In the genomic region with DNA sequence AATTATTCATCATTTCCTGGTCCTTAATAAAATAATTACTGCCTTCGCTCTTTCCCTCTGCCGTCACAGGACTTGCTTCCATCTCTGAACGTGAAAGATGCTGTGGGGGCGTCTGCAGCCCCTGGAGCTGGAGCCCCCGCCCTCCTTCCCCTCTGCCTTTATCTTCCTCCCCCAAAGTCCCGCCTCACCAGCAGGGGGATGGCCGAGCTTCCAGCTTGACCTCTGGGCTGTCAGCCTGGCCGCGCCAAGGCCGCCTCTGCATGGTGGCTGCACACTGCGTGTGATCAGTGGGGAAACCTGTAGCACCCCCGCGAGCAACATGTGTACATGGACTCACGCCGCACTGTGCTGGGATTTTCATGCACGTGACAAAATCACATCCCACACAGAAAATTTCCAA, we compare ENCODE assay signal across 1 cellular context.
TF ChIP-seq lines count a peak whose summit lies in the region.

No MANE protein-coding gene starts in this region.

TF ChIP-seq in GM23338, 12 proteins besides CTCF, POLR2A, EP300 and RAD21 (continued from another document):
- TF ChIP-seq JUNB (IDR thresholded peaks at IDR 0.05; ENCODE audit: unreplicated experiment) (no peak), NANOG (IDR thresholded peaks at IDR 0.05; ENCODE audit: borderline replicate concordance) (no peak), STAT1 (IDR thresholded peaks at IDR 0.05; ENCODE audit: unreplicated experiment) (no peak), EZH2phosphoT487 (IDR thresholded peaks at IDR 0.05; ENCODE audit: unreplicated experiment) (no peak), EZH2 (IDR thresholded peaks at IDR 0.05; ENCODE audit: low read depth, unreplicated experiment) (no peak), CREB1 (CRISPR knock-in tag; IDR thresholded peaks at IDR 0.05; ENCODE audit: low read depth) (no peak), ZNF331 (CRISPR knock-in tag; IDR thresholded peaks at IDR 0.05; ENCODE audit: low read depth) (no peak), ZNF114 (CRISPR knock-in tag; IDR thresholded peaks at IDR 0.05) (no peak)
- TF ChIP-seq, protein P1, sequence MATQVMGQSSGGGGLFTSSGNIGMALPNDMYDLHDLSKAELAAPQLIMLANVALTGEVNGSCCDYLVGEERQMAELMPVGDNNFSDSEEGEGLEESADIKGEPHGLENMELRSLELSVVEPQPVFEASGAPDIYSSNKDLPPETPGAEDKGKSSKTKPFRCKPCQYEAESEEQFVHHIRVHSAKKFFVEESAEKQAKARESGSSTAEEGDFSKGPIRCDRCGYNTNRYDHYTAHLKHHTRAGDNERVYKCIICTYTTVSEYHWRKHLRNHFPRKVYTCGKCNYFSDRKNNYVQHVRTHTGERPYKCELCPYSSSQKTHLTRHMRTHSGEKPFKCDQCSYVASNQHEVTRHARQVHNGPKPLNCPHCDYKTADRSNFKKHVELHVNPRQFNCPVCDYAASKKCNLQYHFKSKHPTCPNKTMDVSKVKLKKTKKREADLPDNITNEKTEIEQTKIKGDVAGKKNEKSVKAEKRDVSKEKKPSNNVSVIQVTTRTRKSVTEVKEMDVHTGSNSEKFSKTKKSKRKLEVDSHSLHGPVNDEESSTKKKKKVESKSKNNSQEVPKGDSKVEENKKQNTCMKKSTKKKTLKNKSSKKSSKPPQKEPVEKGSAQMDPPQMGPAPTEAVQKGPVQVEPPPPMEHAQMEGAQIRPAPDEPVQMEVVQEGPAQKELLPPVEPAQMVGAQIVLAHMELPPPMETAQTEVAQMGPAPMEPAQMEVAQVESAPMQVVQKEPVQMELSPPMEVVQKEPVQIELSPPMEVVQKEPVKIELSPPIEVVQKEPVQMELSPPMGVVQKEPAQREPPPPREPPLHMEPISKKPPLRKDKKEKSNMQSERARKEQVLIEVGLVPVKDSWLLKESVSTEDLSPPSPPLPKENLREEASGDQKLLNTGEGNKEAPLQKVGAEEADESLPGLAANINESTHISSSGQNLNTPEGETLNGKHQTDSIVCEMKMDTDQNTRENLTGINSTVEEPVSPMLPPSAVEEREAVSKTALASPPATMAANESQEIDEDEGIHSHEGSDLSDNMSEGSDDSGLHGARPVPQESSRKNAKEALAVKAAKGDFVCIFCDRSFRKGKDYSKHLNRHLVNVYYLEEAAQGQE (IDR thresholded peaks at IDR 0.05; ENCODE audit: unreplicated experiment): no peak
- TF ChIP-seq, protein P2, sequence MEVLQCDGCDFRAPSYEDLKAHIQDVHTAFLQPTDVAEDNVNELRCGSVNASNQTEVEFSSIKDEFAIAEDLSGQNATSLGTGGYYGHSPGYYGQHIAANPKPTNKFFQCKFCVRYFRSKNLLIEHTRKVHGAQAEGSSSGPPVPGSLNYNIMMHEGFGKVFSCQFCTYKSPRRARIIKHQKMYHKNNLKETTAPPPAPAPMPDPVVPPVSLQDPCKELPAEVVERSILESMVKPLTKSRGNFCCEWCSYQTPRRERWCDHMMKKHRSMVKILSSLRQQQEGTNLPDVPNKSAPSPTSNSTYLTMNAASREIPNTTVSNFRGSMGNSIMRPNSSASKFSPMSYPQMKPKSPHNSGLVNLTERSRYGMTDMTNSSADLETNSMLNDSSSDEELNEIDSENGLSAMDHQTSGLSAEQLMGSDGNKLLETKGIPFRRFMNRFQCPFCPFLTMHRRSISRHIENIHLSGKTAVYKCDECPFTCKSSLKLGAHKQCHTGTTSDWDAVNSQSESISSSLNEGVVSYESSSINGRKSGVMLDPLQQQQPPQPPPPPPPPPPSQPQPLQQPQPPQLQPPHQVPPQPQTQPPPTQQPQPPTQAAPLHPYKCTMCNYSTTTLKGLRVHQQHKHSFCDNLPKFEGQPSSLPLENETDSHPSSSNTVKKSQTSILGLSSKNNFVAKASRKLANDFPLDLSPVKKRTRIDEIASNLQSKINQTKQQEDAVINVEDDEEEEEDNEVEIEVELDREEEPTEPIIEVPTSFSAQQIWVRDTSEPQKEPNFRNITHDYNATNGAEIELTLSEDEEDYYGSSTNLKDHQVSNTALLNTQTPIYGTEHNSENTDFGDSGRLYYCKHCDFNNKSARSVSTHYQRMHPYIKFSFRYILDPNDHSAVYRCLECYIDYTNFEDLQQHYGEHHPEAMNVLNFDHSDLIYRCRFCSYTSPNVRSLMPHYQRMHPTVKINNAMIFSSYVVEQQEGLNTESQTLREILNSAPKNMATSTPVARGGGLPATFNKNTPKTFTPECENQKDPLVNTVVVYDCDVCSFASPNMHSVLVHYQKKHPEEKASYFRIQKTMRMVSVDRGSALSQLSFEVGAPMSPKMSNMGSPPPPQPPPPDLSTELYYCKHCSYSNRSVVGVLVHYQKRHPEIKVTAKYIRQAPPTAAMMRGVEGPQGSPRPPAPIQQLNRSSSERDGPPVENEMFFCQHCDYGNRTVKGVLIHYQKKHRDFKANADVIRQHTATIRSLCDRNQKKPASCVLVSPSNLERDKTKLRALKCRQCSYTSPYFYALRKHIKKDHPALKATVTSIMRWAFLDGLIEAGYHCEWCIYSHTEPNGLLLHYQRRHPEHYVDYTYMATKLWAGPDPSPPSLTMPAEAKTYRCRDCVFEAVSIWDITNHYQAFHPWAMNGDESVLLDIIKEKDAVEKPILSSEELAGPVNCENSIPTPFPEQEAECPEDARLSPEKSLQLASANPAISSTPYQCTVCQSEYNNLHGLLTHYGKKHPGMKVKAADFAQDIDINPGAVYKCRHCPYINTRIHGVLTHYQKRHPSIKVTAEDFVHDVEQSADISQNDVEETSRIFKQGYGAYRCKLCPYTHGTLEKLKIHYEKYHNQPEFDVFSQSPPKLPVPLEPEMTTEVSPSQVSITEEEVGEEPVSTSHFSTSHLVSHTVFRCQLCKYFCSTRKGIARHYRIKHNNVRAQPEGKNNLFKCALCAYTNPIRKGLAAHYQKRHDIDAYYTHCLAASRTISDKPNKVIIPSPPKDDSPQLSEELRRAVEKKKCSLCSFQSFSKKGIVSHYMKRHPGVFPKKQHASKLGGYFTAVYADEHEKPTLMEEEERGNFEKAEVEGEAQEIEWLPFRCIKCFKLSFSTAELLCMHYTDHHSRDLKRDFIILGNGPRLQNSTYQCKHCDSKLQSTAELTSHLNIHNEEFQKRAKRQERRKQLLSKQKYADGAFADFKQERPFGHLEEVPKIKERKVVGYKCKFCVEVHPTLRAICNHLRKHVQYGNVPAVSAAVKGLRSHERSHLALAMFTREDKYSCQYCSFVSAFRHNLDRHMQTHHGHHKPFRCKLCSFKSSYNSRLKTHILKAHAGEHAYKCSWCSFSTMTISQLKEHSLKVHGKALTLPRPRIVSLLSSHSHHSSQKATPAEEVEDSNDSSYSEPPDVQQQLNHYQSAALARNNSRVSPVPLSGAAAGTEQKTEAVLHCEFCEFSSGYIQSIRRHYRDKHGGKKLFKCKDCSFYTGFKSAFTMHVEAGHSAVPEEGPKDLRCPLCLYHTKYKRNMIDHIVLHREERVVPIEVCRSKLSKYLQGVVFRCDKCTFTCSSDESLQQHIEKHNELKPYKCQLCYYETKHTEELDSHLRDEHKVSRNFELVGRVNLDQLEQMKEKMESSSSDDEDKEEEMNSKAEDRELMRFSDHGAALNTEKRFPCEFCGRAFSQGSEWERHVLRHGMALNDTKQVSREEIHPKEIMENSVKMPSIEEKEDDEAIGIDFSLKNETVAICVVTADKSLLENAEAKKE (CRISPR knock-in tag; IDR thresholded peaks at IDR 0.05): no peak
